31 cellular contexts compared by ENCODE assay signal in genomic region chr5:38605610-38606009, GRCh38. TPM values are rescaled to one million over a fixed set of nuclear protein-coding genes. Genes with fewer than 3 reads are reported as not detected.
"Had no signal": no experiment of that assay in that cellular context is flagged by ENCODE, and none has a peak within 500 bp of the region (broad histone marks: within the 10 kb centered on the region; RNA-seq: fewer than 3 reads in every experiment).

No MANE protein-coding gene starts in this region.

- H3K4me1 Mint-ChIP-seq: naive thymus-derived CD8-positive, alpha-beta T cell; stimulated activated effector memory CD8-positive, alpha-beta T cell treated with anti-CD3 and anti-CD28 coated beads, Interleukin-12 subunit alpha, Interleukin-12 subunit beta, amount 100 ng/mL, for 72 hours; stimulated activated naive B cell treated with anti-CD40 and anti-IgM and Interleukin-4, amounts not matched to agents 10 μg/mL and 1 μg/mL and 100 μg/mL, for 72 hours had no signal

- H2AFZ ChIP-seq: parathyroid adenoma had no signal

- H3K9me3 Mint-ChIP-seq: naive thymus-derived CD8-positive, alpha-beta T cell; nephron progenitor cell; neural crest cell; stimulated activated effector memory CD8-positive, alpha-beta T cell treated with anti-CD3 and anti-CD28 coated beads, Interleukin-12 subunit alpha, Interleukin-12 subunit beta, amount 100 ng/mL, for 72 hours; stimulated activated naive CD8-positive, alpha-beta T cell treated with anti-CD3 and anti-CD28 coated beads, Interleukin-15, Interleukin-2, amounts not matched to agents 100 ng/mL and 50 ng/mL, for 24 hours had no signal

- H3K4me3 ChIP-seq: ovary, psoas muscle, right lobe of liver, sigmoid colon, suprapubic skin, testis, tibial artery, transverse colon, upper lobe of left lung, vagina had no signal

- H3K27me3 Mint-ChIP-seq: progenitor cell of endocrine pancreas had no signal

- H3K79me2 ChIP-seq: parathyroid adenoma had no signal

- H3K27ac Mint-ChIP-seq: naive thymus-derived CD8-positive, alpha-beta T cell; natural killer cell treated with Interleukin-12 subunit alpha and Interleukin-12 subunit beta and Interleukin-15 and Interleukin-18, amount 100 ng/mL, for 72 hours; nephron progenitor cell; stimulated activated effector memory CD8-positive, alpha-beta T cell treated with anti-CD3 and anti-CD28 coated beads, Interleukin-12 subunit alpha, Interleukin-12 subunit beta, amount 100 ng/mL, for 72 hours; stimulated activated naive B cell treated with anti-CD40 and anti-IgM and Interleukin-4, amounts not matched to agents 10 μg/mL and 1 μg/mL and 100 μg/mL, for 72 hours; stimulated activated naive CD8-positive, alpha-beta T cell treated with anti-CD3 and anti-CD28 coated beads, Interleukin-15, Interleukin-2, amounts not matched to agents 100 ng/mL and 50 ng/mL, for 24 hours had no signal

- H3K9ac ChIP-seq: parathyroid adenoma had no signal

- H3K9me3 ChIP-seq: neutrophil, ovary, psoas muscle, right lobe of liver, sigmoid colon, suprapubic skin, testis, tibial artery, transverse colon, upper lobe of left lung, vagina had no signal

- H3K4me3 Mint-ChIP-seq: naive thymus-derived CD8-positive, alpha-beta T cell; natural killer cell treated with Interleukin-12 subunit alpha and Interleukin-12 subunit beta and Interleukin-15 and Interleukin-18, amount 100 ng/mL, for 72 hours; nephron progenitor cell; neural crest cell; stimulated activated effector memory CD8-positive, alpha-beta T cell treated with anti-CD3 and anti-CD28 coated beads, Interleukin-12 subunit alpha, Interleukin-12 subunit beta, amount 100 ng/mL, for 72 hours; stimulated activated naive B cell treated with anti-CD40 and anti-IgM and Interleukin-4, amounts not matched to agents 10 μg/mL and 1 μg/mL and 100 μg/mL, for 72 hours; stimulated activated naive CD8-positive, alpha-beta T cell treated with anti-CD3 and anti-CD28 coated beads, Interleukin-15, Interleukin-2, amounts not matched to agents 100 ng/mL and 50 ng/mL, for 24 hours had no signal

- H3K27ac ChIP-seq: neutrophil, ovary, parathyroid adenoma, psoas muscle, right lobe of liver, sigmoid colon, suprapubic skin, testis, tibial artery, transverse colon, upper lobe of left lung, vagina had no signal

- H3K36me3 ChIP-seq: neutrophil, ovary, right lobe of liver, sigmoid colon, suprapubic skin, tibial artery, transverse colon, upper lobe of left lung, vagina had no signal

- H3K4me1 ChIP-seq: right lobe of liver, transverse colon, vagina had no signal

- DNase-seq: naive thymus-derived CD8-positive, alpha-beta T cell; nephron progenitor cell; nucleus accumbens; ovary; posterior cingulate gyrus; psoas muscle; right cardiac atrium; right lobe of liver; sigmoid colon; small intestine; stimulated activated CD4-positive, alpha-beta T cell treated with anti-CD3 and anti-CD28 coated beads, Interleukin-15, amount 100 ng/mL, for 24 hours; stimulated activated CD4-positive, alpha-beta T cell treated with anti-CD3 and anti-CD28 coated beads, Interleukin-2, amount 100 ng/mL, for 24 hours; stimulated activated CD4-positive, alpha-beta T cell treated with anti-CD3 and anti-CD28 coated beads, Interleukin-2, amount 100 ng/mL, for 48 hours; stimulated activated CD4-positive, alpha-beta T cell treated with anti-CD3 and anti-CD28 coated beads, Interleukin-4, amount 100 ng/mL, for 24 hours; stimulated activated naive B cell treated with anti-CD40 and anti-IgM and Interleukin-4, amounts not matched to agents 10 μg/mL and 1 μg/mL and 100 μg/mL, for 72 hours; stimulated activated naive CD4-positive, alpha-beta T cell treated with Interleukin-2 at 50 U/mL for 16 hours; substantia nigra; testis; tibial artery; transverse colon; upper lobe of left lung had no signal

- H3K36me3 Mint-ChIP-seq: naive thymus-derived CD8-positive, alpha-beta T cell; natural killer cell treated with Interleukin-12 subunit alpha and Interleukin-12 subunit beta and Interleukin-15 and Interleukin-18, amount 100 ng/mL, for 72 hours; stimulated activated effector memory CD8-positive, alpha-beta T cell treated with anti-CD3 and anti-CD28 coated beads, Interleukin-12 subunit alpha, Interleukin-12 subunit beta, amount 100 ng/mL, for 72 hours; stimulated activated naive B cell treated with anti-CD40 and anti-IgM and Interleukin-4, amounts not matched to agents 10 μg/mL and 1 μg/mL and 100 μg/mL, for 72 hours had no signal

- H3K27me3 ChIP-seq: neutrophil, ovary, right lobe of liver, sigmoid colon, suprapubic skin, testis, tibial artery, transverse colon, upper lobe of left lung, vagina had no signal

- FAIRE-seq: small intestine, urothelium cell line had no signal

RNA-seq across cellular contexts. Expression of gene LIFR, which starts 49.2 kb away (rescaled TPM):
- total RNA-seq: naive thymus-derived CD8-positive, alpha-beta T cell; natural killer cell treated with Interleukin-12 subunit alpha and Interleukin-12 subunit beta and Interleukin-15 and Interleukin-18, amount 100 ng/mL, for 72 hours had no signal
- polyA plus RNA-seq: naive thymus-derived CD8-positive, alpha-beta T cell had no signal
